In the genomic region with DNA sequence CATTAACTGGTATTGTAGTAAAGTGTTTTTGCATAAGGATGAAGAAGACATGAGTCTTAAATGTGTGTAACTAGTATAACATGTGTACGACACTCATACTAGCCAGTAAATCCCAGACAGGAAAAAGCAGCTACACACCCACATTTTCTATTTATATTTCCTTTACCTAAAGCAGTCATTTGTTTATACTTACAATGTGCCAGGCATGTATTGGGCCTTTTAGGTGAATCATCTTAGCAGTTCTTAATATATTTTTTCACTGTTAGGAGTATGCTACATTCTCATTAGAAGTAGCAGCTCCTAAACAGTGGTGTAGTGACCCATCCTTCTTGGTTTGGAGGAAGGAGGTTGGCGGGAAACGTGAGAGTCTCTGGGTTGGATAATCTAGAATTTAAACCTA, we compare ENCODE assay signal across 1 cellular context.
TF ChIP-seq lines count a peak whose summit lies in the region.

No MANE protein-coding gene starts in this region.

TF ChIP-seq in SK-N-SH, 30 proteins besides CTCF, POLR2A, EP300 and RAD21:
- TF ChIP-seq, protein P1, sequence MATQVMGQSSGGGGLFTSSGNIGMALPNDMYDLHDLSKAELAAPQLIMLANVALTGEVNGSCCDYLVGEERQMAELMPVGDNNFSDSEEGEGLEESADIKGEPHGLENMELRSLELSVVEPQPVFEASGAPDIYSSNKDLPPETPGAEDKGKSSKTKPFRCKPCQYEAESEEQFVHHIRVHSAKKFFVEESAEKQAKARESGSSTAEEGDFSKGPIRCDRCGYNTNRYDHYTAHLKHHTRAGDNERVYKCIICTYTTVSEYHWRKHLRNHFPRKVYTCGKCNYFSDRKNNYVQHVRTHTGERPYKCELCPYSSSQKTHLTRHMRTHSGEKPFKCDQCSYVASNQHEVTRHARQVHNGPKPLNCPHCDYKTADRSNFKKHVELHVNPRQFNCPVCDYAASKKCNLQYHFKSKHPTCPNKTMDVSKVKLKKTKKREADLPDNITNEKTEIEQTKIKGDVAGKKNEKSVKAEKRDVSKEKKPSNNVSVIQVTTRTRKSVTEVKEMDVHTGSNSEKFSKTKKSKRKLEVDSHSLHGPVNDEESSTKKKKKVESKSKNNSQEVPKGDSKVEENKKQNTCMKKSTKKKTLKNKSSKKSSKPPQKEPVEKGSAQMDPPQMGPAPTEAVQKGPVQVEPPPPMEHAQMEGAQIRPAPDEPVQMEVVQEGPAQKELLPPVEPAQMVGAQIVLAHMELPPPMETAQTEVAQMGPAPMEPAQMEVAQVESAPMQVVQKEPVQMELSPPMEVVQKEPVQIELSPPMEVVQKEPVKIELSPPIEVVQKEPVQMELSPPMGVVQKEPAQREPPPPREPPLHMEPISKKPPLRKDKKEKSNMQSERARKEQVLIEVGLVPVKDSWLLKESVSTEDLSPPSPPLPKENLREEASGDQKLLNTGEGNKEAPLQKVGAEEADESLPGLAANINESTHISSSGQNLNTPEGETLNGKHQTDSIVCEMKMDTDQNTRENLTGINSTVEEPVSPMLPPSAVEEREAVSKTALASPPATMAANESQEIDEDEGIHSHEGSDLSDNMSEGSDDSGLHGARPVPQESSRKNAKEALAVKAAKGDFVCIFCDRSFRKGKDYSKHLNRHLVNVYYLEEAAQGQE (IDR thresholded peaks at IDR 0.05; ENCODE audit: low read depth, low read length), result no peak
- TF ChIP-seq EZH2phosphoT487 (IDR thresholded peaks at IDR 0.05; ENCODE audit: borderline replicate concordance, low read depth) (no peak), MEF2A (IDR thresholded peaks at IDR 0.05; ENCODE audit: borderline replicate concordance, low read depth) (no peak), YY1 (IDR thresholded peaks at IDR 0.05; ENCODE audit: low read depth) (no peak), NRF1 (IDR thresholded peaks at IDR 0.05; ENCODE audit: low read depth, low read length) (no peak), FOSL2 (IDR thresholded peaks at IDR 0.05; ENCODE audit: borderline replicate concordance, low read depth) (no peak), GATA2 (CRISPR knock-in tag; IDR thresholded peaks at IDR 0.05) (no peak), POLR2AphosphoS5 (IDR thresholded peaks at IDR 0.05; ENCODE audit: low read depth, low read length) (no peak), FOXM1 (IDR thresholded peaks at IDR 0.05; ENCODE audit: low read depth) (no peak), FOXJ3 (CRISPR knock-in tag; IDR thresholded peaks at IDR 0.05) (no peak), ELF1 (IDR thresholded peaks at IDR 0.05) (no peak), GABPA (IDR thresholded peaks at IDR 0.05; ENCODE audit: low read depth) (no peak), RXRA (IDR thresholded peaks at IDR 0.05; ENCODE audit: borderline replicate concordance, low read depth) (no peak), NFIC (IDR thresholded peaks at IDR 0.05; ENCODE audit: borderline replicate concordance) (no peak), SIN3A (IDR thresholded peaks at IDR 0.05; ENCODE audit: borderline replicate concordance, low read depth, low read length) (no peak), RFX5 (IDR thresholded peaks at IDR 0.05; ENCODE audit: low read length) (no peak), SMC3 (IDR thresholded peaks at IDR 0.05; ENCODE audit: low read depth, low read length) (no peak)
- TF ChIP-seq, protein P2, sequence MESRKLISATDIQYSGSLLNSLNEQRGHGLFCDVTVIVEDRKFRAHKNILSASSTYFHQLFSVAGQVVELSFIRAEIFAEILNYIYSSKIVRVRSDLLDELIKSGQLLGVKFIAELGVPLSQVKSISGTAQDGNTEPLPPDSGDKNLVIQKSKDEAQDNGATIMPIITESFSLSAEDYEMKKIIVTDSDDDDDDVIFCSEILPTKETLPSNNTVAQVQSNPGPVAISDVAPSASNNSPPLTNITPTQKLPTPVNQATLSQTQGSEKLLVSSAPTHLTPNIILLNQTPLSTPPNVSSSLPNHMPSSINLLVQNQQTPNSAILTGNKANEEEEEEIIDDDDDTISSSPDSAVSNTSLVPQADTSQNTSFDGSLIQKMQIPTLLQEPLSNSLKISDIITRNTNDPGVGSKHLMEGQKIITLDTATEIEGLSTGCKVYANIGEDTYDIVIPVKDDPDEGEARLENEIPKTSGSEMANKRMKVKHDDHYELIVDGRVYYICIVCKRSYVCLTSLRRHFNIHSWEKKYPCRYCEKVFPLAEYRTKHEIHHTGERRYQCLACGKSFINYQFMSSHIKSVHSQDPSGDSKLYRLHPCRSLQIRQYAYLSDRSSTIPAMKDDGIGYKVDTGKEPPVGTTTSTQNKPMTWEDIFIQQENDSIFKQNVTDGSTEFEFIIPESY (IDR thresholded peaks at IDR 0.05; ENCODE audit: borderline replicate concordance, low read depth), result no peak
